ENCODE assay signal across 8 cellular contexts in the genomic region with DNA sequence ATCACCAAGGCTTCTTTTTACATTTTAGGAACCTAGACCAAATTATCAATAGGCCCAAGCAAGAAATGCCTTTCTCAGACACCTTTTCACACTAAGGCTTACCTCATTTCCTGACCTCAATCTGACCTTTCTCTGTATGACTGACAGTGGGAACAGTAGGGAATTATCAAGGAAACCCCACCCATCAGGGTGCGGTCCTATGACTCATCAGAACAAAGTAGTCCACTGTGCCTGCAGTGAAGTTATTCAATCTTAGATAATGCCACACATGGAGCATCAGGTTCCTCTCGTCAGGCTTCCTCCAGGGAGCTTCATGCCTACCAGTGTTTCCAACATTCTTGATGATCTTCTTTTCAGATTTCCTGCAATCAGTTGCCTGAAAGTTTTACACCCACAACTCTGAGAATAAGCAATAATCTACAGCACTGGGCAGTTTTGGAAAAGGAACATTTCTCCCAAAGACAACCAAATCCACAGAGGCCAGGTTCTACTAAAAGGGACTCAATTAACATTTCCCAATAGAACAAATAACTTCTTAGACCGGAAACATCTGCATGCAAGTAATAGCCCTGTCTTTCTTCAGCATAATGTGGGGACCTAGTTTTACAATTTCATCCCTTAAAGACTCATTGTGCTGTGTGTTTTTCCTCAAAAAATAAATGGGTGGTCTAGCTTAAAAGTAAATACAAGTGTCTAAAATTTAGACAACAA. TPM values are rescaled to one million over a fixed set of nuclear protein-coding genes. Genes with fewer than 3 reads are reported as not detected.
A peak's percentile ranks its signal among the peaks of the same experiment; 100 is the strongest.
DNase-seq lines count a peak whose midpoint lies in the region; ATAC-seq and TF ChIP-seq lines count a peak whose summit lies in the region.

No MANE protein-coding gene starts in this region.

- ATAC-seq in GM19025 (IDR thresholded peaks at IDR 0.05; ENCODE audit: low read depth, unreplicated experiment) (peak; percentile 93), HG03066 (IDR thresholded peaks at IDR 0.05; ENCODE audit: low read depth, unreplicated experiment) (peak; percentile 75)

- H3K9me3 Mint-ChIP-seq in CD14-positive monocyte: peaks cover 0 to 2% (median 0%) of the 10 kb centered on the region in 7 donors

- H3K27ac Mint-ChIP-seq in CD14-positive monocyte: peak overlapping the region in 1 of 7 donors; percentile 13

- DNase-seq in CD1c-positive myeloid dendritic cell (ENCODE audit: extremely low spot score): peak; percentile 2
- DNase-seq in SW480 (ENCODE audit: low spot score): peak; percentile 98
- DNase-seq in kidney glomerular epithelial cell (lab: John Stamatoyannopoulos, UW): peak; percentile 11
- no peak for DNase-seq in DMS114 treated with DMSO at 0.1 percent for 48 hours (lab: John Stamatoyannopoulos, UW; ENCODE audit: unreplicated experiment)
- no peak for DNase-seq in CD14-positive monocyte (ENCODE audit: low spot score)
- DNase-seq in NCI-H187 (lab: John Stamatoyannopoulos, UW): no peak

- intact Hi-C loops in CD14-positive monocyte (cut with micrococcal nuclease): no loop called here

- no peak for TF ChIP-seq CTCF in CD14-positive monocyte (IDR thresholded peaks at IDR 0.05)

- H3K27me3 Mint-ChIP-seq in CD14-positive monocyte (ENCODE audit: low read depth in 3 of 3): peaks cover 2 to 6% (median 2%) of the 10 kb centered on the region in 3 donors

- no peak overlapping the region for H3K4me3 Mint-ChIP-seq in CD14-positive monocyte

- no peaks in the 10 kb centered on the region for H3K36me3 Mint-ChIP-seq in CD14-positive monocyte

- peaks cover 10% of the 10 kb centered on the region for H3K4me1 Mint-ChIP-seq in CD14-positive monocyte

RNA-seq across cellular contexts. Expression of gene TMTC2, which starts 35.9 kb away (rescaled TPM):
- polyA plus RNA-seq in CD14-positive monocyte: 1 to 10 TPM; 2.5 to 3.3 TPM

Comparison
In these comparisons a context has a peak if more than half of its experiments do, and no peak if none do; other contexts are left out.
1. DNase-seq: peak in CD1c-positive myeloid dendritic cell (single experiment), SW480 (single experiment) and kidney glomerular epithelial cell (single experiment); none in DMS114 treated with DMSO at 0.1 percent for 48 hours (single experiment), CD14-positive monocyte (single experiment) and NCI-H187 (0 of 2).